In the genomic region with DNA sequence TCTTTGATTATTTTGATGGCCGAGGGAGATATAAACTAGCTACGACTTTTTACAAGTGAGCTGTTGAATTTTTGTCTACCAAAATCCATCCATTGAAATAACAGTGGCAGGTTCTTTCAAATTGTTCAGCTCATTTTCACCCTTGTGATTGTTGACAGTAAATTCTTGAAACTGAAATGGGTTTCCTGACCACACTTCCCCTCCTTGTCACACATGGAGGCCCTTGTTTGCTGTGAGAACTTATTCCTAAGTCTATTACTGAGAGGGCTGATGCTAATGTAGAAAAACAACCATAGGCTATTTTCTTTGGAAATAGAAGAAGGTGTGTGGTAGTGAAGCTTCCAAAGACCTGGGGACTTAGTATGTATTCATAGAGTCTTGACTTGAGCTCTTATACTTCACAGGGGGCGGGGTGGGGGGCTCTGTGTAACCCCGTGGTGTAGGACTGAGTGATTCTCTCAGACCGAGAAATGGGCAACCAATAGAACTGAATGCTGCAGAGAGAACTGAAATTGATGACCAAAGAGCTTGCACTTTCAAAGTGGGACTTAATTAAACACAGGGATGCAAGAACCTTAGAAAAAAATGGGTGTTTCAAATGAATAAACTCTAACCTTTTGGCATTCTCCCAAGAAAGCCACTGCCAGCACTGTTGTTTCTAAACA, we compare ENCODE assay signal across 29 cellular contexts.
"Had no signal": no experiment of that assay in that cellular context is flagged by ENCODE, and none has a peak within 500 bp of the region (broad histone marks: within the 10 kb centered on the region; RNA-seq: fewer than 3 reads in every experiment).

No MANE protein-coding gene starts in this region.

- H3K9me3 ChIP-seq: SK-N-SH had no signal

- DNase-seq: activated CD4-positive, alpha-beta T cell treated with anti-CD3 and anti-CD28 coated beads, Interleukin-2, amount 10 ng/mL, durations not matched to agents 24 days and 14 days; activated CD4-positive, alpha-beta T cell treated with anti-CD3 and anti-CD28 coated beads, Interleukin-2, amount 50 U/mL, for 4 hours; activated CD8-positive, alpha-beta T cell treated with anti-CD3 and anti-CD28 coated beads for 36 hours; activated effector memory CD4-positive, alpha-beta T cell treated with anti-CD3 and anti-CD28 coated beads, Interleukin-2, amount 50 U/mL, for 16 hours; activated naive CD4-positive, alpha-beta T cell; activated naive CD4-positive, alpha-beta T cell treated with anti-CD3 and anti-CD28 coated beads, Interleukin-2, amount 50 U/mL, for 16 hours; activated naive CD8-positive, alpha-beta T cell treated with anti-CD3 and anti-CD28 coated beads for 36 hours; activated T-cell treated with anti-CD3 and anti-CD28 coated beads, Interleukin-2, amount 50 U/mL, for 1 hour; activated T-cell treated with anti-CD3 and anti-CD28 coated beads, Interleukin-2, amount 50 U/mL, for 72 hours; amniotic stem cell; aorta; brain microvascular endothelial cell; central memory CD4-positive, alpha-beta T cell; NCI-H1105; NCI-H1417 treated with DMSO at 0.1 percent for 48 hours; NCI-H187 treated with DMSO at 0.1 percent for 48 hours; NCI-H2081; NCI-H2171 treated with DMSO at 0.1 percent for 48 hours; NCI-H2227 treated with DMSO at 0.1 percent for 48 hours; NCI-H446; NCI-H510A treated with DMSO at 0.1 percent for 48 hours; NCI-H526 treated with DMSO at 0.1 percent for 48 hours; NCI-H82; SHP77 treated with DMSO at 0.1 percent for 48 hours; SK-N-SH had no signal

- H3K27ac ChIP-seq: brain microvascular endothelial cell, SJSA1 had no signal

- H3K9ac ChIP-seq: SK-N-SH had no signal

- H3K27me3 ChIP-seq: brain microvascular endothelial cell, SJSA1 had no signal

- H3K4me2 ChIP-seq: SK-N-SH had no signal

- H3K4me1 ChIP-seq: SJSA1 had no signal

- H3K36me3 ChIP-seq: brain microvascular endothelial cell, SJSA1 had no signal

- FAIRE-seq: TTC549 had no signal

- H3K4me3 ChIP-seq: SJSA1 had no signal

- ATAC-seq: activated CD8-positive, alpha-beta T cell treated with anti-CD3 and anti-CD28 coated beads for 36 hours; activated T-cell treated with anti-CD3 and anti-CD28 coated beads, Interleukin-2, amount 50 U/mL, for 72 hours; activated T-helper 17 cell treated with anti-CD3 and anti-CD28 coated beads, Interleukin-2, amount 50 U/mL, for 72 hours; Panc1 had no signal
